In genomic region chr10:43396928-43397624, GRCh38 we compare ENCODE assay signal across 8 cellular contexts. TPM values are rescaled to one million over a fixed set of nuclear protein-coding genes. Genes with fewer than 3 reads are reported as not detected.
DNase-seq lines count a peak whose midpoint lies in the region; ATAC-seq and TF ChIP-seq lines count a peak whose summit lies in the region.

No MANE protein-coding gene starts in this region.

- H3K4me3 ChIP-seq in AG09309 (ENCODE audit: control insufficient read depth, low read depth, low read length) (peak overlapping the region; percentile 69), duodenal mucosa (ENCODE audit: low read depth in 1 of 2, low read length in 2 of 2) (peak overlapping the region; percentile 67 to 72), lower leg skin (ENCODE audit: low read depth, poor library complexity, severe bottlenecking) (peak overlapping the region; percentile 46)

- DNase-seq in AG09309 (ENCODE audit: low read depth), result no peak
- peak; percentile 65 for DNase-seq in NCI-H510A treated with DMSO at 0.1 percent for 48 hours (lab: John Stamatoyannopoulos, UW)
- peak; percentile 57 to 75 for DNase-seq in activated CD4-positive, alpha-beta T cell treated with anti-CD3 and anti-CD28 coated beads, Interleukin-2, amount 50 U/mL, for 24 hours (ENCODE audit: low read depth in 1 of 2, low spot score in 1 of 2)
- peak; percentile 87 to 98 for DNase-seq in lower leg skin (ENCODE audit: low spot score in 2 of 2)
- peak in 2 of 3 donors; percentile 28 to 57 for DNase-seq in stimulated activated CD4-positive, alpha-beta T cell treated with anti-CD3 and anti-CD28 coated beads, TNF-alpha, amount 100 ng/mL, for 1 hour (ENCODE audit: low read depth in 3 of 3, low spot score in 1 of 3)

- ATAC-seq in GM19023 (IDR thresholded peaks at IDR 0.05; ENCODE audit: unreplicated experiment) (peak; percentile 80), HG03139 (IDR thresholded peaks at IDR 0.05; ENCODE audit: unreplicated experiment) (peak; percentile 86)

- peak overlapping the region; percentile 99 for H3K27ac ChIP-seq in duodenal mucosa (ENCODE audit: low read depth, low read length)

- WGBS in lower leg skin, 2 donors, result 0 to 1% methylated on average over 57 to 65 of the region's 70 CpGs

- TF ChIP-seq POLR2A in lower leg skin (IDR thresholded peaks at IDR 0.05), result no peak

- TF ChIP-seq CTCF in AG09309 (IDR thresholded peaks at IDR 0.05; ENCODE audit: control insufficient read depth, insufficient read depth, low read depth, low read length, missing control alignments) (no peak), lower leg skin (IDR thresholded peaks at IDR 0.05) (no peak)

- H3K9ac ChIP-seq in duodenal mucosa (ENCODE audit: low read depth in 1 of 2, low read length in 2 of 2), result peak overlapping the region; percentile 48 to 66

- H3K27me3 ChIP-seq in duodenal mucosa (ENCODE audit: control insufficient read depth in 1 of 2, insufficient read depth in 2 of 2, low read length in 2 of 2), result no peaks in the 10 kb centered on the region

- H3K4me1 ChIP-seq in duodenal mucosa (ENCODE audit: control insufficient read depth in 1 of 2, insufficient read depth in 2 of 2, low read length in 2 of 2), result peaks cover 66 to 71% of the 10 kb centered on the region in 2 donors

- intact Hi-C loops in lower leg skin (cut with DNase I; ENCODE audit: low total_unique reads), result loop anchor here (5.0 kb wide), 1 partner anchor 40 kb away; the partner anchor contains the start of gene ZNF487

- H3K36me3 ChIP-seq in duodenal mucosa (ENCODE audit: control insufficient read depth in 1 of 2, insufficient read depth in 2 of 2, low read length in 2 of 2), result peaks cover 29 to 34% of the 10 kb centered on the region in 2 donors

- H3K9me3 ChIP-seq in duodenal mucosa (ENCODE audit: control insufficient read depth in 1 of 2, low read length in 2 of 2), result no peaks in the 10 kb centered on the region

RNA-seq across cellular contexts. Expression of gene HNRNPF, which starts 11.9 kb away (rescaled TPM):
- total RNA-seq in lower leg skin, result 100 to 1,000 TPM; 227 to 254 (median 232) TPM

RNA-seq across cellular contexts. Expression of gene FXYD4, which starts 25.6 kb away (rescaled TPM):
- not detected for total RNA-seq in lower leg skin

RNA-seq across cellular contexts. Expression of gene ZNF487, which starts 39.8 kb away (rescaled TPM):
- total RNA-seq in lower leg skin, result 1 to 10 TPM; 2.9 to 7.2 (median 3.7) TPM
